Comparison of ENCODE assay signal across 19 cellular contexts in genomic region chr4:176999943-177000543, GRCh38.
DNase-seq lines count a peak whose midpoint lies in the region; ATAC-seq, FAIRE-seq and TF ChIP-seq lines count a peak whose summit lies in the region.
"Had no signal": no experiment of that assay in that cellular context is flagged by ENCODE, and none has a peak within 500 bp of the region (broad histone marks: within the 10 kb centered on the region; RNA-seq: fewer than 3 reads in every experiment).

No MANE protein-coding gene starts in this region.

- TF ChIP-seq POLR2A in endothelial cell of umbilical vein (IDR thresholded peaks at IDR 0.05; ENCODE audit: low read depth, low read length) (no peak), GM12891 (IDR thresholded peaks at IDR 0.05; ENCODE audit: low read depth, low read length) (no peak)

- H4K20me1 ChIP-seq in endothelial cell of umbilical vein (replicated peaks; ENCODE audit: control insufficient read depth, extremely low read depth, insufficient read depth, low read length) (no peaks in the 10 kb centered on the region), OCI-LY7 (ENCODE audit: insufficient read depth, low read length) (no peaks in the 10 kb centered on the region)

- TF ChIP-seq CTCF in endothelial cell of umbilical vein (IDR thresholded peaks at IDR 0.05; ENCODE audit: extremely low read depth in 1 of 2, insufficient read depth in 1 of 2, low read depth in 1 of 2, low read length in 2 of 2) (no peak), OCI-LY7 (conservative IDR thresholded peaks at IDR 0.05; ENCODE audit: low read length) (no peak)

- peak; percentile 10 for DNase-seq in HPDE6-E6E7 (ENCODE audit: extremely low spot score)
- peak; percentile 22 for DNase-seq in NCI-H526 treated with DMSO at 0.1 percent for 48 hours (lab: John Stamatoyannopoulos, UW)
- DNase-seq in endothelial cell of umbilical vein (ENCODE audit: low read depth, low spot score): no peak
- DNase-seq in NCI-H524 (lab: John Stamatoyannopoulos, UW): no peak
- no peak for DNase-seq in GM12891 (ENCODE audit: insufficient read length, low spot score)
- DNase-seq in OCI-LY7 (ENCODE audit: low spot score): no peak
- DNase-seq: activated CD4-positive, alpha-beta T cell treated with anti-CD3 and anti-CD28 coated beads for 36 hours; BE2C; body of pancreas; MM.1S; NCI-H774; posterior cingulate gyrus; stimulated activated CD4-positive, alpha-beta T cell treated with anti-CD3 and anti-CD28 coated beads, Interleukin-2, amount 100 ng/mL, for 24 hours; trophoblast cell had no signal

- H3K9me2 ChIP-seq in OCI-LY7 (ENCODE audit: insufficient read depth, low read length): no peaks in the 10 kb centered on the region

- H3K27ac ChIP-seq in endothelial cell of umbilical vein (ENCODE audit: insufficient read depth, low read depth, low read length) (no peak overlapping the region), OCI-LY7 (ENCODE audit: low read depth, low read length, poor library complexity, severe bottlenecking) (no peak overlapping the region)
- H3K27ac ChIP-seq: body of pancreas had no signal

- CTCF ChIA-PET in endothelial cell of umbilical vein (lab: Charles Lee): interaction anchor here (2.8 kb wide), 1 partner anchor 47 kb away, joined by 10 read pairs; no protein-coding TSS in a partner anchor
- CTCF ChIA-PET in OCI-LY7 (lab: Charles Lee; ENCODE audit: unreplicated experiment): no interaction called here

- no peak overlapping the region for H3K4me2 ChIP-seq in endothelial cell of umbilical vein (ENCODE audit: insufficient read depth, low read length)
- no peak overlapping the region for H3K4me2 ChIP-seq in OCI-LY7 (ENCODE audit: low read length)

- no peaks in the 10 kb centered on the region for H3K27me3 Mint-ChIP-seq in stimulated activated memory B cell treated with anti-CD40 and anti-IgM and Interleukin-4, amounts not matched to agents 10 μg/mL and 1 μg/mL and 100 μg/mL, for 72 hours
- H3K27me3 Mint-ChIP-seq: activated CD4-positive, alpha-beta T cell treated with anti-CD3 and anti-CD28 coated beads for 36 hours; stimulated activated naive CD8-positive, alpha-beta T cell treated with anti-CD3 and anti-CD28 coated beads, Interleukin-15, Interleukin-2, amounts not matched to agents 100 ng/mL and 50 ng/mL, for 24 hours had no signal

- intact Hi-C loops in endothelial cell of umbilical vein (cut with micrococcal nuclease) (no loop called here), OCI-LY7 (cut with micrococcal nuclease; ENCODE audit: unreplicated experiment) (no loop called here)

- H3K9me3 ChIP-seq in endothelial cell of umbilical vein (replicated peaks; ENCODE audit: control insufficient read depth, insufficient read depth, low read length) (no peaks in the 10 kb centered on the region), OCI-LY7 (ENCODE audit: low read length) (0 out of 2 replicates have a peak, but pooled peaks cover 7% of the 10 kb centered on the region)
- H3K9me3 ChIP-seq: body of pancreas had no signal

- H3K4me1 Mint-ChIP-seq in stimulated activated memory B cell treated with anti-CD40 and anti-IgM and Interleukin-4, amounts not matched to agents 10 μg/mL and 1 μg/mL and 100 μg/mL, for 72 hours: no peaks in the 10 kb centered on the region
- H3K4me1 Mint-ChIP-seq: activated CD4-positive, alpha-beta T cell treated with anti-CD3 and anti-CD28 coated beads for 36 hours; nephron had no signal

- H2AFZ ChIP-seq in endothelial cell of umbilical vein (ENCODE audit: low read depth, low read length) (peak overlapping the region; percentile 54), OCI-LY7 (ENCODE audit: low read length) (no peak overlapping the region)

- peak; percentile 34 for ATAC-seq in stimulated activated memory B cell treated with anti-CD40 and anti-IgM and Interleukin-4, amounts not matched to agents 10 μg/mL and 1 μg/mL and 100 μg/mL, for 72 hours
- ATAC-seq: activated CD4-positive, alpha-beta T cell treated with anti-CD3 and anti-CD28 coated beads for 36 hours; body of pancreas had no signal

- H3K27me3 ChIP-seq in endothelial cell of umbilical vein (ENCODE audit: control insufficient read depth in 2 of 2, insufficient read depth in 2 of 2, low read length in 2 of 2): no peaks in the 10 kb centered on the region
- H3K27me3 ChIP-seq: BE2C, body of pancreas had no signal

- no peaks in the 10 kb centered on the region for H3K36me3 ChIP-seq in endothelial cell of umbilical vein (ENCODE audit: control insufficient read depth in 2 of 2, extremely low read depth in 1 of 2, insufficient read depth in 2 of 2, low read length in 2 of 2)
- no peaks in the 10 kb centered on the region for H3K36me3 ChIP-seq in OCI-LY7 (ENCODE audit: insufficient read depth, low read length)
- H3K36me3 ChIP-seq: BE2C had no signal

- BruUV-seq in endothelial cell of umbilical vein (replicated peaks; lab: Mats Ljungman, UMichigan) (no TSS peak), OCI-LY7 (replicated peaks; lab: Mats Ljungman, UMichigan) (no TSS peak)

- FAIRE-seq in endothelial cell of umbilical vein (lab: Jason Lieb, UNC) (peak; percentile 68), GM12891 (lab: Jason Lieb, UNC) (no peak)
- FAIRE-seq: colon, H1 had no signal

- H3K9me1 ChIP-seq in endothelial cell of umbilical vein (replicated peaks; ENCODE audit: control insufficient read depth, extremely low read depth, insufficient read depth, low read length): no peaks in the 10 kb centered on the region

- no peak overlapping the region for H3K9ac ChIP-seq in endothelial cell of umbilical vein (replicated peaks; ENCODE audit: extremely low read depth, insufficient read depth, low read length)

- no peak overlapping the region for H3K4me3 ChIP-seq in endothelial cell of umbilical vein (replicated peaks in 1 of 3; ENCODE audit: insufficient read depth in 1 of 3, low read depth in 1 of 3, low read length in 3 of 3)
- H3K4me3 ChIP-seq in OCI-LY7 (ENCODE audit: low read depth, low read length, poor library complexity, severe bottlenecking): no peak overlapping the region
- H3K4me3 ChIP-seq: body of pancreas had no signal

- peaks cover 3% of the 10 kb centered on the region for H3K9me3 Mint-ChIP-seq in stimulated activated memory B cell treated with anti-CD40 and anti-IgM and Interleukin-4, amounts not matched to agents 10 μg/mL and 1 μg/mL and 100 μg/mL, for 72 hours
- H3K9me3 Mint-ChIP-seq: stimulated activated naive CD8-positive, alpha-beta T cell treated with anti-CD3 and anti-CD28 coated beads, Interleukin-15, Interleukin-2, amounts not matched to agents 100 ng/mL and 50 ng/mL, for 24 hours had no signal

- H3K79me2 ChIP-seq in endothelial cell of umbilical vein (ENCODE audit: control insufficient read depth, insufficient read depth, low read length) (no peaks in the 10 kb centered on the region), OCI-LY7 (ENCODE audit: insufficient read depth, low read depth, low read length) (no peaks in the 10 kb centered on the region)

- H3K27ac Mint-ChIP-seq in stimulated activated memory B cell treated with anti-CD40 and anti-IgM and Interleukin-4, amounts not matched to agents 10 μg/mL and 1 μg/mL and 100 μg/mL, for 72 hours: no peak overlapping the region
- H3K27ac Mint-ChIP-seq: activated CD4-positive, alpha-beta T cell treated with anti-CD3 and anti-CD28 coated beads for 36 hours; nephron; stimulated activated naive CD8-positive, alpha-beta T cell treated with anti-CD3 and anti-CD28 coated beads, Interleukin-15, Interleukin-2, amounts not matched to agents 100 ng/mL and 50 ng/mL, for 24 hours had no signal

- POLR2A ChIA-PET in endothelial cell of umbilical vein (lab: Charles Lee): no interaction called here
- POLR2A ChIA-PET in OCI-LY7 (lab: Charles Lee): no interaction called here

- H3K4me3 Mint-ChIP-seq in stimulated activated memory B cell treated with anti-CD40 and anti-IgM and Interleukin-4, amounts not matched to agents 10 μg/mL and 1 μg/mL and 100 μg/mL, for 72 hours: no peak overlapping the region
- H3K4me3 Mint-ChIP-seq: activated CD4-positive, alpha-beta T cell treated with anti-CD3 and anti-CD28 coated beads for 36 hours; nephron; stimulated activated naive CD8-positive, alpha-beta T cell treated with anti-CD3 and anti-CD28 coated beads, Interleukin-15, Interleukin-2, amounts not matched to agents 100 ng/mL and 50 ng/mL, for 24 hours had no signal

- peaks cover 13% of the 10 kb centered on the region for H3K4me1 ChIP-seq in endothelial cell of umbilical vein (ENCODE audit: control insufficient read depth, extremely low read depth, insufficient read depth, low read length)
- no peaks in the 10 kb centered on the region for H3K4me1 ChIP-seq in OCI-LY7 (ENCODE audit: insufficient read depth, low read length, poor library complexity, severe bottlenecking)
- H3K4me1 ChIP-seq: BE2C, body of pancreas had no signal

- dilution Hi-C loops in endothelial cell of umbilical vein (cut with MboI; ENCODE audit: extremely low pct_ligation_motif_present, low sequenced_read_pairs): no loop called here

- no peaks in the 10 kb centered on the region for H3K36me3 Mint-ChIP-seq in stimulated activated memory B cell treated with anti-CD40 and anti-IgM and Interleukin-4, amounts not matched to agents 10 μg/mL and 1 μg/mL and 100 μg/mL, for 72 hours

TF ChIP-seq in endothelial cell of umbilical vein, 7 proteins besides CTCF, POLR2A, EP300 and RAD21:
- no peak for TF ChIP-seq MYC (IDR thresholded peaks at IDR 0.05; ENCODE audit: low read depth, low read length)
TF ChIP-seq in endothelial cell of umbilical vein: peak in this region for 0.

TF ChIP-seq in GM12891, 5 proteins besides CTCF, POLR2A, EP300 and RAD21:
- no peak for TF ChIP-seq POU2F2 (IDR thresholded peaks at IDR 0.05; ENCODE audit: low read depth, low read length)
- no peak for TF ChIP-seq PAX5 (IDR thresholded peaks at IDR 0.05; ENCODE audit: insufficient read depth, low read length, severe bottlenecking)
- TF ChIP-seq TAF1 (IDR thresholded peaks at IDR 0.05; ENCODE audit: low read depth, low read length): no peak

Comparison
In these comparisons a context has a peak if more than half of its experiments do, and no peak if none do; other contexts are left out.
1. DNase-seq: peak in HPDE6-E6E7 (single experiment) and NCI-H526 treated with DMSO at 0.1 percent for 48 hours (single experiment); none in endothelial cell of umbilical vein (single experiment), NCI-H524 (0 of 2), GM12891 (single experiment) and OCI-LY7 (single experiment).